ENCODE assay signal across 18 cellular contexts in genomic region chr4:72209600-72209999, GRCh38.
A peak's percentile ranks its signal among the peaks of the same experiment; 100 is the strongest.
DNase-seq lines count a peak whose midpoint lies in the region; ATAC-seq and TF ChIP-seq lines count a peak whose summit lies in the region.
"Had no signal": no experiment of that assay in that cellular context is flagged by ENCODE, and none has a peak within 500 bp of the region (broad histone marks: within the 10 kb centered on the region; RNA-seq: fewer than 3 reads in every experiment).

No MANE protein-coding gene starts in this region.

- DNase-seq in LoVo (ENCODE audit: low spot score), result peak; percentile 19
- DNase-seq in left lung, result no peak
- no peak for DNase-seq in NCI-H1048 (lab: John Stamatoyannopoulos, UW)
- DNase-seq in DMS79 (lab: John Stamatoyannopoulos, UW), result no peak
- no peak for DNase-seq in EL
- DNase-seq in MV-4-11 (lab: John Stamatoyannopoulos, UW), result no peak
- DNase-seq: activated CD8-positive, alpha-beta memory T cell treated with anti-CD3 and anti-CD28 coated beads for 24 hours; activated naive CD4-positive, alpha-beta T cell; endodermal cell; head of caudate nucleus; left ventricle myocardium superior; NCI-H526 treated with DMSO at 0.1 percent for 48 hours; SHP77 treated with DMSO at 0.1 percent for 48 hours; sigmoid colon; stimulated activated naive CD8-positive, alpha-beta T cell treated with anti-CD3 and anti-CD28 coated beads, Interleukin-15, Interleukin-2, amounts not matched to agents 100 U/mL and 50 U/mL, for 24 hours had no signal

- TF ChIP-seq CTCF in left lung (IDR thresholded peaks at IDR 0.05), result no peak

- H3K36me3 ChIP-seq in left lung, result no peaks in the 10 kb centered on the region
- H3K36me3 ChIP-seq: sigmoid colon had no signal

- no peaks in the 10 kb centered on the region for H3K27me3 ChIP-seq in left lung
- H3K27me3 ChIP-seq: sigmoid colon had no signal

- H3K4me1 ChIP-seq in left lung, result no peaks in the 10 kb centered on the region
- H3K4me1 ChIP-seq: sigmoid colon had no signal

- H3K4me3 ChIP-seq in left lung, result no peak overlapping the region
- H3K4me3 ChIP-seq: sigmoid colon had no signal

- intact Hi-C loops in left lung (cut with DNase I), result no loop called here

- ATAC-seq in GM18520 (IDR thresholded peaks at IDR 0.05; ENCODE audit: unreplicated experiment) (peak; percentile 38), HG02642 (IDR thresholded peaks at IDR 0.05; ENCODE audit: poor library complexity, unreplicated experiment) (peak; percentile 65), left lung (peak; percentile 44)
- ATAC-seq: left ventricle myocardium superior; stimulated activated naive CD8-positive, alpha-beta T cell treated with anti-CD3 and anti-CD28 coated beads, Interleukin-15, Interleukin-2, amounts not matched to agents 100 U/mL and 50 U/mL, for 24 hours had no signal

- peaks cover 0 to 4% of the 10 kb centered on the region in 2 donors for H3K9me3 ChIP-seq in left lung
- H3K9me3 ChIP-seq: sigmoid colon had no signal

- H3K27ac ChIP-seq in left lung, result no peak overlapping the region
- H3K27ac ChIP-seq: KMS-11, sigmoid colon had no signal
